ENCODE assay signal across 18 cellular contexts in the genomic region with DNA sequence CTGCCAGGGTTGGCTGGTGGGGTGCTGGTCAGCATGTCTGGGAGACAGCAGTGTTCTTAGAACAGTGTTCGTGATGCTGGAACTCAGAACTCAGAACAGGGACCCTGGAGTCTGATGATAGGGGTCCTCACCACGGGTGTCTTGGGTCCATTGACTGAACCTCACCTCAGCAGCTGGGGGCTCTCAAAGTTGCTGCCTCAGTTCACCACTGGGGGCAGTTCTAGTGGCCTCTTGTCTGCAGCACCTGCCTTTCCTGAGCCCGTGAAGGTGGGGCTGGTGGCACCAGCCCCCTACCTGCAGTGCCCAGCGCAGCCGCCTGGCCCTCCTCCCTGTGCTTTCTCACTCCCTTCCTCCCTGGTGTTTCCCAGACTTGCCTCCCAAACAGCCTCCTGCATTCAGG. TPM values are rescaled to one million over a fixed set of nuclear protein-coding genes. Genes with fewer than 3 reads are reported as not detected.
DNase-seq lines count a peak whose midpoint lies in the region; ATAC-seq and TF ChIP-seq lines count a peak whose summit lies in the region.
"Had no signal": no experiment of that assay in that cellular context is flagged by ENCODE, and none has a peak within 500 bp of the region (broad histone marks: within the 10 kb centered on the region; RNA-seq: fewer than 3 reads in every experiment).

No MANE protein-coding gene starts in this region.

- no peak overlapping the region for H3K27ac ChIP-seq in HCT116 (ENCODE audit: low read depth, low read length)
- H3K27ac ChIP-seq in spleen: no peak overlapping the region
- H3K27ac ChIP-seq in tibial artery: no peak overlapping the region
- H3K27ac ChIP-seq: tibial nerve had no signal

- WGBS in spleen, 5 donors: 94 to 100% (median 95%) methylated on average over 5 of the region's 5 CpGs

- H3K9ac ChIP-seq in HCT116 (ENCODE audit: low read length): no peak overlapping the region

- peak in 2 of 3 experiments; percentile 17 to 24; a peak in 2 of 6 replicates for TF ChIP-seq CTCF in HCT116 (IDR thresholded peaks at IDR 0.05 in 2 of 3, conservative IDR thresholded peaks at IDR 0.05 in 1 of 3; ENCODE audit: borderline replicate concordance in 1 of 3, insufficient read depth in 1 of 3, low read depth in 2 of 3, low read length in 2 of 3)
- TF ChIP-seq CTCF in choroid plexus epithelial cell (conservative IDR thresholded peaks at IDR 0.05; ENCODE audit: low read depth, low read length): peak; percentile 11
- no peak for TF ChIP-seq CTCF in spleen (IDR thresholded peaks at IDR 0.05 in 8 of 11, conservative IDR thresholded peaks at IDR 0.05 in 3 of 11)
- no peak for TF ChIP-seq CTCF in tibial artery (IDR thresholded peaks at IDR 0.05)

- RAD21 ChIA-PET in HCT116 (lab: Charles Lee; ENCODE audit: low non-redundant PET in 1 of 2, low total read pairs in 2 of 2, uncharacterized antibody in 2 of 2, unreplicated experiment in 2 of 2): no interaction called here

- TF ChIP-seq RAD21 in HCT116 (IDR thresholded peaks at IDR 0.05; ENCODE audit: low read depth): no peak

- no peaks in the 10 kb centered on the region for H3K9me3 ChIP-seq in HCT116 (ENCODE audit: control insufficient read depth in 1 of 2, insufficient read depth in 1 of 2, low read depth in 1 of 2, low read length in 2 of 2)
- H3K9me3 ChIP-seq in spleen: no peaks in the 10 kb centered on the region
- no peaks in the 10 kb centered on the region for H3K9me3 ChIP-seq in tibial artery
- H3K9me3 ChIP-seq: tibial nerve had no signal

- DNase-seq in HCT116 (ENCODE audit: low read depth, low spot score) (no peak), choroid plexus epithelial cell (ENCODE audit: low read depth) (no peak), spleen (peak; percentile 41), tibial artery (no peak), G401 (ENCODE audit: low spot score) (no peak)
- DNase-seq: activated CD4-positive, alpha-beta T cell treated with anti-CD3 and anti-CD28 coated beads for 36 hours; activated naive CD4-positive, alpha-beta T cell treated with anti-CD3 and anti-CD28 coated beads, Interleukin-2, amount 50 U/mL, for 16 hours; activated T-cell treated with anti-CD3 and anti-CD28 coated beads, Interleukin-2, amount 50 U/mL, for 72 hours; dermis blood vessel endothelial cell; kidney glomerular epithelial cell; NCI-H1092 treated with DMSO at 0.1 percent for 48 hours; NCI-H2081; NCI-H345; occipital lobe; retina; SHP77; stimulated activated CD4-positive, alpha-beta T cell treated with anti-CD3 and anti-CD28 coated beads, Interleukin-4, amount 100 ng/mL, for 4 hours had no signal

- H3K9me2 ChIP-seq in HCT116 (ENCODE audit: insufficient read depth): no peaks in the 10 kb centered on the region

- ATAC-seq in HCT116: peak; percentile 53; the same call in 1 of the 2 replicates
- ATAC-seq: activated CD4-positive, alpha-beta T cell treated with anti-CD3 and anti-CD28 coated beads for 36 hours; activated T-cell treated with anti-CD3 and anti-CD28 coated beads, Interleukin-2, amount 50 U/mL, for 72 hours had no signal

- no TSS peak for BruUV-seq in HCT116 (replicated peaks; lab: Mats Ljungman, UMichigan)

- H3K79me2 ChIP-seq in HCT116 (ENCODE audit: insufficient read depth, low read length): peaks cover 76% of the 10 kb centered on the region

- CTCF ChIA-PET in HCT116 (lab: Charles Lee): no interaction called here

- 0 out of 2 replicates have a peak, but pooled peaks cover 3% of the 10 kb centered on the region for H4K20me1 ChIP-seq in HCT116 (ENCODE audit: insufficient read depth)

- TF ChIP-seq POLR2A in HCT116 (IDR thresholded peaks at IDR 0.05; ENCODE audit: borderline replicate concordance, extremely low read depth, insufficient read depth, insufficient read length) (no peak), spleen (IDR thresholded peaks at IDR 0.05) (no peak)

- H3K4me2 ChIP-seq in HCT116 (ENCODE audit: low read length): no peak overlapping the region

- H3K36me3 ChIP-seq in HCT116 (ENCODE audit: control insufficient read depth in 1 of 2, insufficient read depth in 2 of 2, low read length in 2 of 2): peaks cover 71 to 84% of the 10 kb centered on the region in 2 experiments
- peaks cover 0 to 94% (median 92%) of the 10 kb centered on the region in 6 donors for H3K36me3 ChIP-seq in spleen
- H3K36me3 ChIP-seq in tibial artery: peaks cover 83 to 93% (median 90%) of the 10 kb centered on the region in 3 donors

- no peaks in the 10 kb centered on the region for H3K4me1 ChIP-seq in HCT116 (ENCODE audit: control insufficient read depth in 1 of 2, insufficient read depth in 2 of 2, low read length in 2 of 2)
- peaks cover 0 to 4% (median 0%) of the 10 kb centered on the region in 6 donors for H3K4me1 ChIP-seq in spleen
- H3K4me1 ChIP-seq in tibial artery: no peaks in the 10 kb centered on the region
- H3K4me1 ChIP-seq: tibial nerve had no signal

- H3K4me3 ChIP-seq in HCT116 (replicated peaks in 1 of 2; ENCODE audit: low read depth in 1 of 2, low read length in 2 of 2) (no peak overlapping the region), choroid plexus epithelial cell (ENCODE audit: low read depth, low read length) (no peak overlapping the region), spleen (no peak overlapping the region), tibial artery (no peak overlapping the region)
- H3K4me3 ChIP-seq: tibial nerve had no signal

- no peak overlapping the region for H2AFZ ChIP-seq in HCT116 (ENCODE audit: low read depth, low read length, poor library complexity, severe bottlenecking)

- intact Hi-C loops in HCT116 (cut with micrococcal nuclease) (no loop called here), spleen (cut with DNase I; ENCODE audit: low total_unique reads) (no loop called here), tibial artery (cut with DNase I; ENCODE audit: low total_unique reads) (no loop called here)

- H3K27me3 ChIP-seq in HCT116 (ENCODE audit: insufficient read depth, low read length) (no peaks in the 10 kb centered on the region), spleen (replicated peaks in 1 of 7) (no peaks in the 10 kb centered on the region), tibial artery (no peaks in the 10 kb centered on the region)
- H3K27me3 ChIP-seq: tibial nerve had no signal

- in situ Hi-C loops in G401 (cut with HindIII; ENCODE audit: low sequenced_read_pairs): no loop called here

- POLR2A ChIA-PET in HCT116 (lab: Charles Lee): no interaction called here

TF ChIP-seq in HCT116, 20 proteins besides CTCF, POLR2A, EP300 and RAD21:
- no peak for TF ChIP-seq TCF7L2 (IDR thresholded peaks at IDR 0.05; ENCODE audit: borderline replicate concordance, extremely low read depth, insufficient read depth, insufficient read length)
- no peak for TF ChIP-seq CEBPB (IDR thresholded peaks at IDR 0.05; ENCODE audit: low read depth)
- TF ChIP-seq, protein P1, sequence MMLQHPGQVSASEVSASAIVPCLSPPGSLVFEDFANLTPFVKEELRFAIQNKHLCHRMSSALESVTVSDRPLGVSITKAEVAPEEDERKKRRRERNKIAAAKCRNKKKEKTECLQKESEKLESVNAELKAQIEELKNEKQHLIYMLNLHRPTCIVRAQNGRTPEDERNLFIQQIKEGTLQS (IDR thresholded peaks at IDR 0.05): no peak
- TF ChIP-seq JUND (IDR thresholded peaks at IDR 0.05): no peak
- TF ChIP-seq FOSL1 (IDR thresholded peaks at IDR 0.05; ENCODE audit: low read depth): no peak
- no peak for TF ChIP-seq SIN3A (IDR thresholded peaks at IDR 0.05; ENCODE audit: low read depth)

RNA-seq across cellular contexts. Expression of a gene that starts 28.5 kb away (rescaled TPM):
- total RNA-seq in HCT116 (2021; ENCODE audit: unreplicated experiment) (143 TPM), spleen (100 to 1,000 TPM in 5 of 7 donors, 10 to 100 TPM in 2; 94.5 to 161 (median 112) TPM)
- polyA plus RNA-seq in HCT116 (2012): 64.7 and 80.0 TPM in 2 replicates
- 10 to 100 TPM; 41.7 to 70.0 (median 64.8) TPM for polyA plus RNA-seq in spleen
- 43.8 and 65.7 TPM in 2 replicates for total RNA-seq in G401 (2014; rRNA removed; shearing (Covaris generic))

RNA-seq across cellular contexts. Expression of a gene that starts 28.8 kb away (rescaled TPM):
- 86.9 TPM for total RNA-seq in HCT116 (2021; ENCODE audit: unreplicated experiment)
- polyA plus RNA-seq in HCT116 (2012): 52.8 and 74.1 TPM in 2 replicates
- total RNA-seq in spleen: 100 to 1,000 TPM in 6 of 7 donors, 10 to 100 TPM in 1; 73.4 to 146 (median 117) TPM
- polyA plus RNA-seq in spleen: 10 to 100 TPM; 34.8 to 90.6 (median 60.1) TPM
- total RNA-seq in G401 (2014; rRNA removed; shearing (Covaris generic)): 6.0 and 13.7 TPM in 2 replicates

RNA-seq across cellular contexts. Expression of a gene that starts 29.0 kb away (rescaled TPM):
- total RNA-seq in HCT116 (2021; ENCODE audit: unreplicated experiment) (61.6 TPM), spleen (10 to 100 TPM; 15.7 to 41.0 (median 36.8) TPM)
- polyA plus RNA-seq in HCT116 (2012): 55.0 and 73.1 TPM in 2 replicates
- polyA plus RNA-seq in spleen: 10 to 100 TPM; 71.0 to 89.5 (median 78.0) TPM
- 36.5 and 74.5 TPM in 2 replicates for total RNA-seq in G401 (2014; rRNA removed; shearing (Covaris generic))

RNA-seq across cellular contexts. Expression of a gene that starts 29.5 kb away (rescaled TPM):
- total RNA-seq in HCT116 (2021; ENCODE audit: unreplicated experiment) (6.0 TPM), spleen (1 to 10 TPM; 1.9 to 8.8 (median 3.1) TPM)
- 6.4 and 6.9 TPM in 2 replicates for polyA plus RNA-seq in HCT116 (2012)
- polyA plus RNA-seq in spleen: 1 to 10 TPM; 3.3 to 5.5 (median 3.8) TPM
- total RNA-seq in G401 (2014; rRNA removed; shearing (Covaris generic)): 15.1 and 18.8 TPM in 2 replicates

RNA-seq across cellular contexts. Expression of a gene that starts 38.7 kb away (rescaled TPM):
- total RNA-seq in HCT116 (2021; ENCODE audit: unreplicated experiment) (1,504 TPM), spleen (100 to 1,000 TPM; 294 to 922 (median 652) TPM)
- 2,841 and 3,000 TPM in 2 replicates for polyA plus RNA-seq in HCT116 (2012)
- polyA plus RNA-seq in spleen: 1,000 to 10,000 TPM; 2,501 to 2,825 (median 2,795) TPM
- total RNA-seq in G401 (2014; rRNA removed; shearing (Covaris generic)): 758 and 1,281 TPM in 2 replicates

Comparison
In these comparisons a context has a peak if more than half of its experiments do, and no peak if none do; other contexts are left out.
1. CTCF ChIP-seq: peak in HCT116 (2 of 3) and choroid plexus epithelial cell (single experiment); none in spleen (0 of 11) and tibial artery (0 of 2).